In genomic region chr2:3142961-3143571, GRCh38 we compare ENCODE assay signal across 29 cellular contexts.
DNase-seq lines count a peak whose midpoint lies in the region; ATAC-seq, FAIRE-seq and TF ChIP-seq lines count a peak whose summit lies in the region.
"Had no signal": no experiment of that assay in that cellular context is flagged by ENCODE, and none has a peak within 500 bp of the region (broad histone marks: within the 10 kb centered on the region; RNA-seq: fewer than 3 reads in every experiment).

No MANE protein-coding gene starts in this region.

- H3K27me3 Mint-ChIP-seq in GM23338 (ENCODE audit: insufficient read depth, low read depth, poor library complexity) = peaks cover 6% of the 10 kb centered on the region
- no peaks in the 10 kb centered on the region for H3K27me3 Mint-ChIP-seq in CD8-positive, alpha-beta memory T cell
- H3K27me3 Mint-ChIP-seq: activated CD4-positive, alpha-beta T cell treated with anti-CD3 and anti-CD28 coated beads, Interleukin-2, amount 10 ng/mL, durations not matched to agents 24 days and 14 days; activated naive CD4-positive, alpha-beta T cell treated with anti-CD3 and anti-CD28 coated beads, Interleukin-2, amount 50 U/mL, for 24 hours; central memory CD8-positive, alpha-beta T cell; T-helper 17 cell had no signal

- H3K27ac Mint-ChIP-seq in GM23338 = no peak overlapping the region
- peak overlapping the region in 1 of 8 donors; percentile 47 for H3K27ac Mint-ChIP-seq in CD8-positive, alpha-beta memory T cell
- H3K27ac Mint-ChIP-seq: activated CD4-positive, alpha-beta T cell treated with anti-CD3 and anti-CD28 coated beads, Interleukin-2, amount 10 ng/mL, durations not matched to agents 24 days and 14 days; activated naive CD4-positive, alpha-beta T cell treated with anti-CD3 and anti-CD28 coated beads, Interleukin-2, amount 50 U/mL, for 24 hours; T-helper 17 cell had no signal

- H3K79me2 ChIP-seq in GM12878 (ENCODE audit: control insufficient read depth, insufficient read depth, low read length) (no peaks in the 10 kb centered on the region), GM23338 (replicated peaks; ENCODE audit: insufficient read depth) (no peaks in the 10 kb centered on the region)

- H3K36me3 ChIP-seq in GM12878 (ENCODE audit: control insufficient read depth in 2 of 2, insufficient read depth in 2 of 2, low read length in 1 of 2) (no peaks in the 10 kb centered on the region), stomach (no peaks in the 10 kb centered on the region), GM23338 (ENCODE audit: insufficient read depth) (no peaks in the 10 kb centered on the region)
- no peaks in the 10 kb centered on the region for H3K36me3 ChIP-seq in CD8-positive, alpha-beta memory T cell (ENCODE audit: insufficient read depth, low read length)
- H3K36me3 ChIP-seq: ascending aorta, BE2C, spleen, uterus had no signal

- no peak for FAIRE-seq in GM12878 (lab: Jason Lieb, UNC)
- FAIRE-seq: A204.1 had no signal

- POLR2A ChIA-PET in GM12878 (lab: Charles Lee) = no interaction called here
- POLR2A ChIA-PET in CD8-positive, alpha-beta memory T cell (lab: Charles Lee) = no interaction called here

- WGBS in GM12878 (ENCODE audit: insufficient coverage, insufficient replicate concordance, low lambda C conversion rate, missing lambda C conversion rate) = 72% methylated on average over 18 of the region's 18 CpGs
- WGBS in stomach, 5 donors = 67 to 79% (median 76%) methylated on average over 18 of the region's 18 CpGs

- H3K27me3 ChIP-seq in GM12878 (replicated peaks in 1 of 2; ENCODE audit: control insufficient read depth in 2 of 2, insufficient read depth in 2 of 2, low read length in 1 of 2) (no peaks in the 10 kb centered on the region), stomach (no peaks in the 10 kb centered on the region), GM23338 (ENCODE audit: insufficient read depth) (no peaks in the 10 kb centered on the region)
- no peaks in the 10 kb centered on the region for H3K27me3 ChIP-seq in CD8-positive, alpha-beta memory T cell (ENCODE audit: insufficient read depth, low read length, poor library complexity, severe bottlenecking)
- H3K27me3 ChIP-seq: ascending aorta, BE2C, dorsolateral prefrontal cortex, spleen, testis, uterus had no signal

- no peak overlapping the region for H3K9ac ChIP-seq in GM12878 (ENCODE audit: control insufficient read depth, insufficient read depth, low read length)

- no peak for TF ChIP-seq CTCF in GM12878 (IDR thresholded peaks at IDR 0.05 in 2 of 3, conservative IDR thresholded peaks at IDR 0.05 in 1 of 3; ENCODE audit: control insufficient read depth in 2 of 3, extremely low read depth in 1 of 3, insufficient read depth in 1 of 3, low read depth in 3 of 3, low read length in 3 of 3)
- TF ChIP-seq CTCF in stomach (IDR thresholded peaks at IDR 0.05) = no peak
- TF ChIP-seq CTCF in GM23338 (conservative IDR thresholded peaks at IDR 0.05; ENCODE audit: low read depth in 2 of 2) = no peak

- CTCF ChIA-PET in GM12878 (lab: Yijun Ruan, JAX) = no interaction called here
- CTCF ChIA-PET in CD8-positive, alpha-beta memory T cell (lab: Charles Lee) = no interaction called here

- DNase-seq in activated CD8-positive, alpha-beta memory T cell treated with anti-CD3 and anti-CD28 coated beads, Interleukin-2, amount 50 U/mL, for 48 hours = peak; percentile 34
- no peak for DNase-seq in activated CD8-positive, alpha-beta memory T cell treated with anti-CD3 and anti-CD28 coated beads, Interleukin-2, amount 50 U/mL, for 4 hours
- no peak for DNase-seq in GM12878 (ENCODE audit: low read depth, low spot score)
- peak; percentile 35 for DNase-seq in middle frontal gyrus (ENCODE audit: extremely low spot score, low spot score)
- peak; percentile 50 for DNase-seq in stomach
- DNase-seq in GM23338 (ENCODE audit: low spot score) = no peak
- no peak for DNase-seq in CD8-positive, alpha-beta memory T cell
- DNase-seq: activated CD4-positive, alpha-beta T cell treated with anti-CD3 and anti-CD28 coated beads, Interleukin-2, amount 10 ng/mL, durations not matched to agents 24 days and 14 days; BE2C; Calu3; DND-41; kidney glomerular epithelial cell; NCI-H2081 treated with DMSO at 0.1 percent for 48 hours; NCI-H510A treated with DMSO at 0.1 percent for 48 hours; right cardiac atrium; RPMI8226; spleen; stimulated activated CD4-positive, alpha-beta T cell treated with anti-CD3 and anti-CD28 coated beads, Interleukin-2, amount 100 ng/mL, for 48 hours; stimulated activated naive CD4-positive, alpha-beta T cell; T-helper 17 cell; testis; uterus had no signal

- no peaks in the 10 kb centered on the region for H3K4me1 ChIP-seq in GM12878 (ENCODE audit: control insufficient read depth, insufficient read depth, low read length)
- H3K4me1 ChIP-seq in stomach = no peaks in the 10 kb centered on the region
- H3K4me1 ChIP-seq in GM23338 (ENCODE audit: insufficient read depth) = no peaks in the 10 kb centered on the region
- no peaks in the 10 kb centered on the region for H3K4me1 ChIP-seq in CD8-positive, alpha-beta memory T cell (ENCODE audit: insufficient read depth, low read length)
- H3K4me1 ChIP-seq: ascending aorta, BE2C, testis, uterus had no signal

- TF ChIP-seq POLR2A in GM12878 (IDR thresholded peaks at IDR 0.05; ENCODE audit: low read depth, low read length) (no peak), stomach (IDR thresholded peaks at IDR 0.05) (no peak)

- H3K4me3 ChIP-seq in GM12878 = no peak overlapping the region
- H3K4me3 ChIP-seq in stomach = no peak overlapping the region
- no peak overlapping the region for H3K4me3 ChIP-seq in GM23338
- H3K4me3 ChIP-seq in CD8-positive, alpha-beta memory T cell (ENCODE audit: low read length) = no peak overlapping the region
- H3K4me3 ChIP-seq: ascending aorta, SK-N-MC, spleen, testis, uterus had no signal

- no peaks in the 10 kb centered on the region for H3K9me3 Mint-ChIP-seq in GM23338
- peaks cover 0 to 2% (median 0%) of the 10 kb centered on the region in 5 donors for H3K9me3 Mint-ChIP-seq in CD8-positive, alpha-beta memory T cell
- H3K9me3 Mint-ChIP-seq: activated CD4-positive, alpha-beta T cell treated with anti-CD3 and anti-CD28 coated beads, Interleukin-2, amount 10 ng/mL, durations not matched to agents 24 days and 14 days; activated naive CD4-positive, alpha-beta T cell treated with anti-CD3 and anti-CD28 coated beads, Interleukin-2, amount 50 U/mL, for 24 hours; central memory CD8-positive, alpha-beta T cell had no signal

- no peaks in the 10 kb centered on the region for H3F3A ChIP-seq in GM23338 (replicated peaks; ENCODE audit: low read depth)

- no peak for TF ChIP-seq RAD21 in GM12878 (IDR thresholded peaks at IDR 0.05; ENCODE audit: insufficient read depth, low read depth, low read length)

- in situ Hi-C loops in GM12878 (cut with MboI) = no loop called here

- H3K4me1 Mint-ChIP-seq in GM23338 = no peaks in the 10 kb centered on the region; the same call in 1 of the 3 replicates
- H3K4me1 Mint-ChIP-seq in CD8-positive, alpha-beta memory T cell = no peaks in the 10 kb centered on the region
- H3K4me1 Mint-ChIP-seq: activated CD4-positive, alpha-beta T cell treated with anti-CD3 and anti-CD28 coated beads, Interleukin-2, amount 10 ng/mL, durations not matched to agents 24 days and 14 days; activated naive CD4-positive, alpha-beta T cell treated with anti-CD3 and anti-CD28 coated beads, Interleukin-2, amount 50 U/mL, for 24 hours; central memory CD8-positive, alpha-beta T cell; T-helper 17 cell had no signal

- H4K20me1 ChIP-seq in GM12878 (ENCODE audit: control insufficient read depth, insufficient read depth) (no peaks in the 10 kb centered on the region), GM23338 (replicated peaks; ENCODE audit: insufficient read depth) (no peaks in the 10 kb centered on the region)

- H3K27ac ChIP-seq in GM12878 (ENCODE audit: control insufficient read depth, insufficient read depth) = no peak overlapping the region
- no peak overlapping the region for H3K27ac ChIP-seq in stomach
- no peak overlapping the region for H3K27ac ChIP-seq in GM23338 (ENCODE audit: low read depth)
- no peak overlapping the region for H3K27ac ChIP-seq in CD8-positive, alpha-beta memory T cell (ENCODE audit: low read depth, low read length)
- H3K27ac ChIP-seq: ascending aorta, SK-N-MC, spleen, testis, uterus had no signal

- TF ChIP-seq EP300 in GM12878 (IDR thresholded peaks at IDR 0.05; ENCODE audit: borderline replicate concordance in 1 of 2, control insufficient read depth in 1 of 2, low read depth in 2 of 2, low read length in 2 of 2) (no peak), stomach (IDR thresholded peaks at IDR 0.05) (no peak)

- no peaks in the 10 kb centered on the region for H3K9me2 ChIP-seq in GM23338 (ENCODE audit: insufficient read depth)

- H3K4me3 Mint-ChIP-seq in GM23338 = no peak overlapping the region
- H3K4me3 Mint-ChIP-seq in CD8-positive, alpha-beta memory T cell = no peak overlapping the region
- H3K4me3 Mint-ChIP-seq: activated CD4-positive, alpha-beta T cell treated with anti-CD3 and anti-CD28 coated beads, Interleukin-2, amount 10 ng/mL, durations not matched to agents 24 days and 14 days; activated naive CD4-positive, alpha-beta T cell treated with anti-CD3 and anti-CD28 coated beads, Interleukin-2, amount 50 U/mL, for 24 hours; central memory CD8-positive, alpha-beta T cell; T-helper 17 cell had no signal

- BruUV-seq in GM12878 (replicated peaks; lab: Mats Ljungman, UMichigan) = no TSS peak

- SMC1A ChIA-PET in GM12878 (lab: Charles Lee; ENCODE audit: uncharacterized antibody, unreplicated experiment) = no interaction called here

- H3K36me3 Mint-ChIP-seq in GM23338 (ENCODE audit: low read depth) = no peaks in the 10 kb centered on the region
- no peaks in the 10 kb centered on the region for H3K36me3 Mint-ChIP-seq in CD8-positive, alpha-beta memory T cell
- H3K36me3 Mint-ChIP-seq: activated naive CD4-positive, alpha-beta T cell treated with anti-CD3 and anti-CD28 coated beads, Interleukin-2, amount 50 U/mL, for 24 hours had no signal

- ATAC-seq in GM12878 (no peak), HG03095 (IDR thresholded peaks at IDR 0.05; ENCODE audit: unreplicated experiment) (no peak), GM23338 (no peak)
- ATAC-seq: T-helper 17 cell had no signal

- RAD21 ChIA-PET in GM12878 (lab: Charles Lee; ENCODE audit: unreplicated experiment) = no interaction called here

- H3K9me3 ChIP-seq in GM12878 (replicated peaks; ENCODE audit: control insufficient read depth, insufficient read depth, low read length) (no peaks in the 10 kb centered on the region; the same call in 2 of the 3 replicates), stomach (no peaks in the 10 kb centered on the region)
- no peaks in the 10 kb centered on the region for H3K9me3 ChIP-seq in CD8-positive, alpha-beta memory T cell (ENCODE audit: low read length)
- H3K9me3 ChIP-seq: ascending aorta, spleen, testis, uterus had no signal

- H2AFZ ChIP-seq in GM12878 (ENCODE audit: control insufficient read depth, low read depth, low read length) (no peak overlapping the region), GM23338 (no peak overlapping the region)

- intact Hi-C loops in GM12878 (cut with micrococcal nuclease; ENCODE audit: unreplicated experiment) = no loop called here
- intact Hi-C loops in stomach (cut with DNase I; ENCODE audit: low total_unique reads) = no loop called here

- H3K4me2 ChIP-seq in GM12878 (ENCODE audit: control insufficient read depth, insufficient read depth) (no peak overlapping the region), GM23338 (no peak overlapping the region)

TF ChIP-seq in GM23338, 12 proteins besides CTCF, POLR2A, EP300 and RAD21 (continues in another document):
- TF ChIP-seq CREB1 (CRISPR knock-in tag; IDR thresholded peaks at IDR 0.05; ENCODE audit: low read depth) (no peak), EZH2 (IDR thresholded peaks at IDR 0.05; ENCODE audit: low read depth, unreplicated experiment) (no peak)

Comparison
In these comparisons a context has a peak if more than half of its experiments do, and no peak if none do; other contexts are left out.
1. DNase-seq: peak in activated CD8-positive, alpha-beta memory T cell treated with anti-CD3 and anti-CD28 coated beads, Interleukin-2, amount 50 U/mL, for 48 hours (single experiment), middle frontal gyrus (single experiment) and stomach (single experiment); none in activated CD8-positive, alpha-beta memory T cell treated with anti-CD3 and anti-CD28 coated beads, Interleukin-2, amount 50 U/mL, for 4 hours (single experiment), GM12878 (single experiment), GM23338 (single experiment) and CD8-positive, alpha-beta memory T cell (0 of 5).